In genomic region chr5:95261369-95262175, GRCh38 we compare ENCODE assay signal across 1 cellular context.
TF ChIP-seq lines count a peak whose summit lies in the region.

No MANE protein-coding gene starts in this region.

TF ChIP-seq in K562, 482 proteins besides CTCF, POLR2A, EP300 and RAD21 (continued from another document):
- TF ChIP-seq ARID2 (IDR thresholded peaks at IDR 0.05) = no peak
